In the genomic region with DNA sequence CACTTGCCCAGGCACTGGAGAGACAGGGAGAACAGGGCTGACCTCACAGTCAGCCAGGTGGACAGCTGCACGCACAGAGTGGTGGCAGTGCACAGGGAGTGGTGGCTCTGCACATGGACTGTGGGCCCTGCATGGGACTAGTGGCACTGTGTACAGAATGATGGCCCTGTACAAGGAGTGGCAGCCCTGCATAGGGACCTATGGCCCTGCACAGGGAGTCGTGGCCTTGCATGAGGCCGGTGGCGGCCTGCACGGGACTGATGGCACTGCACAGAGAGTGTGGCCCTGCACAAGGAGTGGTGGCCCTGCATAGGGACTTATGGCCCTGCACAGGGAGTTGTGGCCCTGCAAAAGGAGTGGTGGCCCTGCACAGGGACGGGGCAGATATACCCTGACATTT, we compare ENCODE assay signal across 18 cellular contexts. TPM values are rescaled to one million over a fixed set of nuclear protein-coding genes. Genes with fewer than 3 reads are reported as not detected.
DNase-seq lines count a peak whose midpoint lies in the region; ATAC-seq lines count a peak whose summit lies in the region.
"Had no signal": no experiment of that assay in that cellular context is flagged by ENCODE, and none has a peak within 500 bp of the region (broad histone marks: within the 10 kb centered on the region; RNA-seq: fewer than 3 reads in every experiment).

No MANE protein-coding gene starts in this region.

- H3K36me3 Mint-ChIP-seq in stimulated activated effector memory CD8-positive, alpha-beta T cell treated with anti-CD3 and anti-CD28 coated beads, Interleukin-12 subunit alpha, Interleukin-12 subunit beta, amount 100 ng/mL, for 72 hours, result no peaks in the 10 kb centered on the region
- no peaks in the 10 kb centered on the region for H3K36me3 Mint-ChIP-seq in activated CD4-positive, alpha-beta T cell treated with anti-CD3 and anti-CD28 coated beads, Interleukin-2, amount 10 ng/mL, durations not matched to agents 7 days and 5 days (ENCODE audit: low read depth)
- H3K36me3 Mint-ChIP-seq: CD4-positive, CD25-positive, alpha-beta regulatory T cell; CD8-positive, alpha-beta memory T cell had no signal

- no peaks in the 10 kb centered on the region for H3K4me1 Mint-ChIP-seq in stimulated activated naive CD8-positive, alpha-beta T cell treated with anti-CD3 and anti-CD28 coated beads, Interleukin-15, amount 100 ng/mL, for 72 hours
- H3K4me1 Mint-ChIP-seq in stimulated activated effector memory CD8-positive, alpha-beta T cell treated with anti-CD3 and anti-CD28 coated beads, Interleukin-12 subunit alpha, Interleukin-12 subunit beta, amount 100 ng/mL, for 72 hours, result no peaks in the 10 kb centered on the region
- H3K4me1 Mint-ChIP-seq in activated CD4-positive, alpha-beta T cell treated with anti-CD3 and anti-CD28 coated beads, Interleukin-2, amount 10 ng/mL, durations not matched to agents 7 days and 5 days, result no peaks in the 10 kb centered on the region
- H3K4me1 Mint-ChIP-seq: CD4-positive, CD25-positive, alpha-beta regulatory T cell; CD8-positive, alpha-beta memory T cell had no signal

- H3K27ac ChIP-seq in aorta (ENCODE audit: low read depth in 1 of 2, low read length in 2 of 2), result no peak overlapping the region
- H3K27ac ChIP-seq: GM23248, HL-60 had no signal

- H3K9me3 Mint-ChIP-seq in stimulated activated naive CD8-positive, alpha-beta T cell treated with anti-CD3 and anti-CD28 coated beads, Interleukin-15, amount 100 ng/mL, for 72 hours, result no peaks in the 10 kb centered on the region
- H3K9me3 Mint-ChIP-seq in stimulated activated effector memory CD8-positive, alpha-beta T cell treated with anti-CD3 and anti-CD28 coated beads, Interleukin-12 subunit alpha, Interleukin-12 subunit beta, amount 100 ng/mL, for 72 hours, result no peaks in the 10 kb centered on the region
- H3K9me3 Mint-ChIP-seq in activated CD4-positive, alpha-beta T cell treated with anti-CD3 and anti-CD28 coated beads, Interleukin-2, amount 10 ng/mL, durations not matched to agents 7 days and 5 days, result no peaks in the 10 kb centered on the region
- H3K9me3 Mint-ChIP-seq: CD4-positive, CD25-positive, alpha-beta regulatory T cell; CD8-positive, alpha-beta memory T cell; IgD-negative memory B cell had no signal

- H3K4me3 Mint-ChIP-seq in stimulated activated naive CD8-positive, alpha-beta T cell treated with anti-CD3 and anti-CD28 coated beads, Interleukin-15, amount 100 ng/mL, for 72 hours, result no peak overlapping the region
- no peak overlapping the region for H3K4me3 Mint-ChIP-seq in stimulated activated effector memory CD8-positive, alpha-beta T cell treated with anti-CD3 and anti-CD28 coated beads, Interleukin-12 subunit alpha, Interleukin-12 subunit beta, amount 100 ng/mL, for 72 hours
- H3K4me3 Mint-ChIP-seq in activated CD4-positive, alpha-beta T cell treated with anti-CD3 and anti-CD28 coated beads, Interleukin-2, amount 10 ng/mL, durations not matched to agents 7 days and 5 days, result no peak overlapping the region
- H3K4me3 Mint-ChIP-seq: CD4-positive, CD25-positive, alpha-beta regulatory T cell; CD8-positive, alpha-beta memory T cell had no signal

- ATAC-seq in stimulated activated naive CD8-positive, alpha-beta T cell treated with anti-CD3 and anti-CD28 coated beads, Interleukin-15, amount 100 ng/mL, for 72 hours, result peak; percentile 34
- ATAC-seq in stimulated activated naive CD8-positive, alpha-beta T cell treated with anti-CD3 and anti-CD28 coated beads, Interleukin-15, Interleukin-2, amounts not matched to agents 100 U/mL and 50 U/mL, for 24 hours, result no peak
- ATAC-seq in esophagus mucosa, result peak; percentile 43
- ATAC-seq in stimulated activated effector memory CD8-positive, alpha-beta T cell treated with anti-CD3 and anti-CD28 coated beads, Interleukin-12 subunit alpha, Interleukin-12 subunit beta, amount 100 ng/mL, for 72 hours, result peak; percentile 31
- ATAC-seq in aorta (ENCODE audit: low FRiP score), result peak; percentile 57

- CTCF ChIA-PET in activated CD4-positive, alpha-beta T cell treated with anti-CD3 and anti-CD28 coated beads, Interleukin-2, amount 10 ng/mL, durations not matched to agents 7 days and 5 days (lab: Charles Lee), result no interaction called here

- H3K4me1 ChIP-seq in aorta (ENCODE audit: control insufficient read depth in 1 of 2, insufficient read depth in 2 of 2, low read length in 2 of 2), result no peaks in the 10 kb centered on the region
- H3K4me1 ChIP-seq: BE2C, Caco-2 had no signal

- WGBS in aorta, 2 donors, result 89% methylated on average over 6 of the region's 6 CpGs

- intact Hi-C loops in aorta (cut with DNase I), result no loop called here

- H3K27me3 ChIP-seq in aorta (ENCODE audit: control insufficient read depth in 1 of 2, insufficient read depth in 2 of 2, low read length in 1 of 2), result no peaks in the 10 kb centered on the region
- H3K27me3 ChIP-seq: BE2C had no signal

- H3K4me3 ChIP-seq in aorta (ENCODE audit: low read length in 2 of 2), result no peak overlapping the region
- H3K4me3 ChIP-seq: GM23248 had no signal

- H3K36me3 ChIP-seq in aorta (ENCODE audit: control insufficient read depth in 1 of 2, insufficient read depth in 2 of 2, low read length in 1 of 2), result no peaks in the 10 kb centered on the region
- H3K36me3 ChIP-seq: BE2C had no signal

- H3K27ac Mint-ChIP-seq in stimulated activated naive CD8-positive, alpha-beta T cell treated with anti-CD3 and anti-CD28 coated beads, Interleukin-15, amount 100 ng/mL, for 72 hours, result no peak overlapping the region
- H3K27ac Mint-ChIP-seq in stimulated activated effector memory CD8-positive, alpha-beta T cell treated with anti-CD3 and anti-CD28 coated beads, Interleukin-12 subunit alpha, Interleukin-12 subunit beta, amount 100 ng/mL, for 72 hours, result no peak overlapping the region
- H3K27ac Mint-ChIP-seq in activated CD4-positive, alpha-beta T cell treated with anti-CD3 and anti-CD28 coated beads, Interleukin-2, amount 10 ng/mL, durations not matched to agents 7 days and 5 days, result no peak overlapping the region
- H3K27ac Mint-ChIP-seq: CD4-positive, CD25-positive, alpha-beta regulatory T cell; CD8-positive, alpha-beta memory T cell; IgD-negative memory B cell had no signal

- DNase-seq in stimulated activated naive CD8-positive, alpha-beta T cell treated with anti-CD3 and anti-CD28 coated beads, Interleukin-15, amount 100 ng/mL, for 72 hours, result no peak
- DNase-seq in stimulated activated naive CD8-positive, alpha-beta T cell treated with anti-CD3 and anti-CD28 coated beads, Interleukin-15, Interleukin-2, amounts not matched to agents 100 U/mL and 50 U/mL, for 24 hours, result no peak
- DNase-seq in stimulated activated effector memory CD8-positive, alpha-beta T cell treated with anti-CD3 and anti-CD28 coated beads, Interleukin-12 subunit alpha, Interleukin-12 subunit beta, amount 100 ng/mL, for 72 hours (ENCODE audit: low spot score in 2 of 2), result no peak
- DNase-seq in aorta (no peak), NCI-H1417 (lab: John Stamatoyannopoulos, UW) (no peak), COR-L47 (lab: John Stamatoyannopoulos, UW) (no peak)
- DNase-seq in activated CD4-positive, alpha-beta T cell treated with anti-CD3 and anti-CD28 coated beads, Interleukin-2, amount 10 ng/mL, durations not matched to agents 7 days and 5 days, result no peak
- DNase-seq: ACHN; BE2C; Caco-2; CD4-positive, CD25-positive, alpha-beta regulatory T cell; CD8-positive, alpha-beta memory T cell; GDM1; GM23248; HCEC 1CT had no signal

- H3K9me3 ChIP-seq in aorta (ENCODE audit: control insufficient read depth, low read length), result no peaks in the 10 kb centered on the region
- H3K9me3 ChIP-seq: BE2C, Caco-2 had no signal

- POLR2A ChIA-PET in activated CD4-positive, alpha-beta T cell treated with anti-CD3 and anti-CD28 coated beads, Interleukin-2, amount 10 ng/mL, durations not matched to agents 7 days and 5 days (lab: Charles Lee), result no interaction called here

- peaks cover 11% of the 10 kb centered on the region for H3K27me3 Mint-ChIP-seq in stimulated activated naive CD8-positive, alpha-beta T cell treated with anti-CD3 and anti-CD28 coated beads, Interleukin-15, amount 100 ng/mL, for 72 hours
- no peaks in the 10 kb centered on the region for H3K27me3 Mint-ChIP-seq in activated CD4-positive, alpha-beta T cell treated with anti-CD3 and anti-CD28 coated beads, Interleukin-2, amount 10 ng/mL, durations not matched to agents 7 days and 5 days
- H3K27me3 Mint-ChIP-seq: CD4-positive, CD25-positive, alpha-beta regulatory T cell had no signal

RNA-seq across cellular contexts. Expression of gene STEAP3, which starts 19.1 kb away (rescaled TPM):
- total RNA-seq in esophagus mucosa (11.6 TPM), aorta (10 to 100 TPM in 1 of 2 donors, 1 to 10 TPM in 1; 8.0 to 20.3 TPM)
- polyA plus RNA-seq in aorta, result 1 to 10 TPM; 1.9 to 4.6 TPM
- total RNA-seq in activated CD4-positive, alpha-beta T cell treated with anti-CD3 and anti-CD28 coated beads, Interleukin-2, amount 10 ng/mL, durations not matched to agents 7 days and 5 days, result under 1 TPM in 1 of 2 experiments, not detected in 1; 0.06 TPM
- total RNA-seq: CD4-positive, CD25-positive, alpha-beta regulatory T cell had no signal
- polyA plus RNA-seq: CD4-positive, CD25-positive, alpha-beta regulatory T cell had no signal

RNA-seq across cellular contexts. Expression of gene C1QL2, which starts 46.0 kb away (rescaled TPM):
- not detected for total RNA-seq in esophagus mucosa
- not detected for total RNA-seq in aorta
- polyA plus RNA-seq in aorta, result under 1 TPM in 1 of 2 donors, not detected in 1; 0.10 TPM
- not detected for total RNA-seq in activated CD4-positive, alpha-beta T cell treated with anti-CD3 and anti-CD28 coated beads, Interleukin-2, amount 10 ng/mL, durations not matched to agents 7 days and 5 days
- total RNA-seq: Caco-2; CD4-positive, CD25-positive, alpha-beta regulatory T cell; CD8-positive, alpha-beta memory T cell; GM23248 had no signal
- polyA plus RNA-seq: CD4-positive, CD25-positive, alpha-beta regulatory T cell; CD8-positive, alpha-beta memory T cell; GM23248; IgD-negative memory B cell had no signal

Comparison
In these comparisons a context has a peak if more than half of its experiments do, and no peak if none do; other contexts are left out.
1. RNA of gene STEAP3, which starts 19.1 kb away (total RNA-seq): 8.0 to 20.3 TPM in aorta and 11.6 TPM in esophagus mucosa (single experiment); 0.06 TPM in activated CD4-positive, alpha-beta T cell treated with anti-CD3 and anti-CD28 coated beads, Interleukin-2, amount 10 ng/mL, durations not matched to agents 7 days and 5 days; every median in the first group is over 4 times any median in the second.